1 cellular context compared by ENCODE assay signal in genomic region chr6:11645016-11645415, GRCh38.
TF ChIP-seq lines count a peak whose summit lies in the region.

No MANE protein-coding gene starts in this region.

TF ChIP-seq in GM23338, 12 proteins besides CTCF, POLR2A, EP300 and RAD21 (continued from another document):
- TF ChIP-seq REST (IDR thresholded peaks at IDR 0.05; ENCODE audit: unreplicated experiment), result no peak
- no peak for TF ChIP-seq EZH2 (IDR thresholded peaks at IDR 0.05; ENCODE audit: low read depth, unreplicated experiment)
- TF ChIP-seq NANOG (IDR thresholded peaks at IDR 0.05; ENCODE audit: borderline replicate concordance), result no peak
- TF ChIP-seq ZNF114 (CRISPR knock-in tag; IDR thresholded peaks at IDR 0.05), result no peak
- TF ChIP-seq POLR2AphosphoS5 (IDR thresholded peaks at IDR 0.05; ENCODE audit: low read depth), result no peak
- TF ChIP-seq EZH2phosphoT487 (IDR thresholded peaks at IDR 0.05; ENCODE audit: unreplicated experiment), result no peak
- TF ChIP-seq ETS1 (IDR thresholded peaks at IDR 0.05), result no peak
- TF ChIP-seq ZNF331 (CRISPR knock-in tag; IDR thresholded peaks at IDR 0.05; ENCODE audit: low read depth), result no peak
